Comparison of ENCODE assay signal across 10 cellular contexts in genomic region chr1:25688390-25689119, GRCh38.
A peak's percentile ranks its signal among the peaks of the same experiment; 100 is the strongest.
DNase-seq lines count a peak whose midpoint lies in the region; ATAC-seq and TF ChIP-seq lines count a peak whose summit lies in the region.
"Had no signal": no experiment of that assay in that cellular context is flagged by ENCODE, and none has a peak within 500 bp of the region (broad histone marks: within the 10 kb centered on the region; RNA-seq: fewer than 3 reads in every experiment).

No MANE protein-coding gene starts in this region.

- H3K4me3 ChIP-seq in CD8-positive, alpha-beta T cell (ENCODE audit: low read depth, low read length), result no peak overlapping the region
- H3K4me3 ChIP-seq in fibroblast of the aortic adventitia (ENCODE audit: low read depth, low read length) (no peak overlapping the region), rectal smooth muscle tissue (ENCODE audit: low read length) (no peak overlapping the region)
- H3K4me3 ChIP-seq in CD8-positive, alpha-beta memory T cell (ENCODE audit: low read length), result no peak overlapping the region

- TF ChIP-seq CTCF in CD8-positive, alpha-beta T cell (IDR thresholded peaks at IDR 0.05), result no peak
- no peak for TF ChIP-seq CTCF in fibroblast of the aortic adventitia (IDR thresholded peaks at IDR 0.05; ENCODE audit: insufficient read depth, low read length)

- H3K9me3 Mint-ChIP-seq in CD8-positive, alpha-beta T cell, result no peaks in the 10 kb centered on the region
- no peaks in the 10 kb centered on the region for H3K9me3 Mint-ChIP-seq in CD8-positive, alpha-beta memory T cell

- H3K9me3 ChIP-seq in CD8-positive, alpha-beta T cell (ENCODE audit: low read length), result no peaks in the 10 kb centered on the region
- no peaks in the 10 kb centered on the region for H3K9me3 ChIP-seq in CD8-positive, alpha-beta memory T cell (ENCODE audit: low read length)

- no peak overlapping the region for H3K9ac ChIP-seq in rectal smooth muscle tissue (ENCODE audit: low read length)

- CTCF ChIA-PET in CD8-positive, alpha-beta T cell (lab: Charles Lee), result interaction anchor here (2.5 kb wide), 1 partner anchor 10 kb away, joined by 6 read pairs; no protein-coding TSS in a partner anchor
- CTCF ChIA-PET in CD8-positive, alpha-beta memory T cell (lab: Charles Lee), result no interaction called here

- ATAC-seq in CD8-positive, alpha-beta T cell, result no peak
- no peak for ATAC-seq in HG02623 (IDR thresholded peaks at IDR 0.05; ENCODE audit: unreplicated experiment)
- ATAC-seq in HG02938 (IDR thresholded peaks at IDR 0.05; ENCODE audit: unreplicated experiment), result no peak
- ATAC-seq: activated CD4-positive, CD25-positive, alpha-beta regulatory T cell treated with anti-CD3 and anti-CD28 coated beads, Interleukin-2, amount 50 U/mL, for 24 hours had no signal

- no peaks in the 10 kb centered on the region for H3K27me3 Mint-ChIP-seq in CD8-positive, alpha-beta T cell (ENCODE audit: low read depth)
- H3K27me3 Mint-ChIP-seq in CD8-positive, alpha-beta memory T cell, result no peaks in the 10 kb centered on the region

- POLR2A ChIA-PET in CD8-positive, alpha-beta T cell (lab: Charles Lee), result no interaction called here
- POLR2A ChIA-PET in CD8-positive, alpha-beta memory T cell (lab: Charles Lee), result no interaction called here

- no peak overlapping the region for H3K4me3 Mint-ChIP-seq in CD8-positive, alpha-beta T cell
- H3K4me3 Mint-ChIP-seq in CD8-positive, alpha-beta memory T cell, result no peak overlapping the region

- H3K4me1 Mint-ChIP-seq in CD8-positive, alpha-beta T cell (ENCODE audit: low read depth), result peaks cover 64% of the 10 kb centered on the region
- peaks cover 0 to 15% (median 2%) of the 10 kb centered on the region in 3 donors for H3K4me1 Mint-ChIP-seq in CD8-positive, alpha-beta memory T cell

- H3K4me1 ChIP-seq in CD8-positive, alpha-beta T cell (ENCODE audit: insufficient read depth, low read length), result peaks cover 54% of the 10 kb centered on the region
- peaks cover 8% of the 10 kb centered on the region for H3K4me1 ChIP-seq in rectal smooth muscle tissue (ENCODE audit: control insufficient read depth, insufficient read depth, low read length)
- peaks cover 6% of the 10 kb centered on the region for H3K4me1 ChIP-seq in CD8-positive, alpha-beta memory T cell (ENCODE audit: insufficient read depth, low read length)

- DNase-seq in CD8-positive, alpha-beta T cell, result no peak
- DNase-seq in NCI-H69 (lab: John Stamatoyannopoulos, UW) (peak; percentile 43), fibroblast of the aortic adventitia (ENCODE audit: low read depth) (peak; percentile 82), DMS53 (lab: John Stamatoyannopoulos, UW) (no peak)
- DNase-seq in CD8-positive, alpha-beta memory T cell, result no peak
- DNase-seq: cortex of kidney had no signal

- no peaks in the 10 kb centered on the region for H3K36me3 ChIP-seq in CD8-positive, alpha-beta T cell (ENCODE audit: insufficient read depth, low read length)
- no peaks in the 10 kb centered on the region for H3K36me3 ChIP-seq in rectal smooth muscle tissue (ENCODE audit: control insufficient read depth, insufficient read depth, low read length)
- no peaks in the 10 kb centered on the region for H3K36me3 ChIP-seq in CD8-positive, alpha-beta memory T cell (ENCODE audit: insufficient read depth, low read length)

- H3K36me3 Mint-ChIP-seq in CD8-positive, alpha-beta T cell, result peaks cover 45% of the 10 kb centered on the region
- H3K36me3 Mint-ChIP-seq in CD8-positive, alpha-beta memory T cell, result peaks cover 0 to 25% (median 9%) of the 10 kb centered on the region in 3 donors

- H3K27me3 ChIP-seq in CD8-positive, alpha-beta T cell (ENCODE audit: insufficient read depth, low read length), result no peaks in the 10 kb centered on the region
- no peaks in the 10 kb centered on the region for H3K27me3 ChIP-seq in rectal smooth muscle tissue (ENCODE audit: control insufficient read depth, insufficient read depth, low read length)
- no peaks in the 10 kb centered on the region for H3K27me3 ChIP-seq in CD8-positive, alpha-beta memory T cell (ENCODE audit: insufficient read depth, low read length, poor library complexity, severe bottlenecking)

- no peak overlapping the region for H3K27ac ChIP-seq in CD8-positive, alpha-beta T cell (ENCODE audit: low read depth, low read length)
- H3K27ac ChIP-seq in rectal smooth muscle tissue (ENCODE audit: low read depth, low read length), result peak overlapping the region; percentile 12
- H3K27ac ChIP-seq in CD8-positive, alpha-beta memory T cell (ENCODE audit: low read depth, low read length), result no peak overlapping the region

- intact Hi-C loops in CD8-positive, alpha-beta T cell (cut with DNase I, micrococcal nuclease), result no loop called here

- peak overlapping the region; percentile 62 for H3K27ac Mint-ChIP-seq in CD8-positive, alpha-beta T cell
- H3K27ac Mint-ChIP-seq in CD8-positive, alpha-beta memory T cell, result peak overlapping the region in 2 of 8 donors; percentile 27 to 60

Comparison
In these comparisons a context has a peak if more than half of its experiments do, and no peak if none do; other contexts are left out.
1. DNase-seq: peak in NCI-H69 (single experiment) and fibroblast of the aortic adventitia (single experiment); none in CD8-positive, alpha-beta T cell (0 of 7), DMS53 (single experiment) and CD8-positive, alpha-beta memory T cell (0 of 5).